Comparison of ENCODE assay signal across 21 cellular contexts in the genomic region with DNA sequence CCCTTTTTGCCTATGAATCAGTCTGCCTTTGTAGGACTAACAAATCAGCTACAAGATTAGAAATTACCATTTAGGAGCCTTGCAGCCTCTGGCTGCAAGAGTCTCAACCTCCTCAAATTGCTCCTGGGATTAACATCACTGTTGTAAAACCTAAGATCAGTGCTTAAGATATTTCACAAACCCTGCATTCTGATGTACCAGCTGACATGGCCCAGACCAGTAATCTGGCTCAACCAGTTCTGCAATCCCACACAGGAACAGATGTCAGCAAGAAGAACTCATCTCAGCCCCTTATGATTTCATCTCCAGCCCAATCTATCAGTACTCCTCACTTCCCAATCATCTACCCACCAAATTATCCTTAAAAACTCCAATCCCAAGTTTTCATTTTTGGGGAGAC. TPM values are rescaled to one million over a fixed set of nuclear protein-coding genes. Genes with fewer than 3 reads are reported as not detected.
"Had no signal": no experiment of that assay in that cellular context is flagged by ENCODE, and none has a peak within 500 bp of the region (broad histone marks: within the 10 kb centered on the region; RNA-seq: fewer than 3 reads in every experiment).

No MANE protein-coding gene starts in this region.

- H3K4me1 Mint-ChIP-seq: activated CD8-positive, alpha-beta memory T cell treated with anti-CD3 and anti-CD28 coated beads, Interleukin-2, amount 10 ng/mL, durations not matched to agents 7 days and 5 days; activated naive CD4-positive, alpha-beta T cell treated with anti-CD3 and anti-CD28 coated beads, Interleukin-2, amount 50 U/mL, for 24 hours; central memory CD8-positive, alpha-beta T cell; naive thymus-derived CD4-positive, alpha-beta T cell; stimulated activated effector memory CD8-positive, alpha-beta T cell treated with anti-CD3 and anti-CD28 coated beads, Interleukin-12 subunit alpha, Interleukin-12 subunit beta, amount 100 ng/mL, for 72 hours; T-cell had no signal

- H3K27ac ChIP-seq: coronary artery, gastroesophageal sphincter, heart right ventricle, ovary, sigmoid colon, thoracic aorta had no signal

- ATAC-seq: activated CD8-positive, alpha-beta memory T cell treated with anti-CD3 and anti-CD28 coated beads, Interleukin-2, amount 10 ng/mL, durations not matched to agents 7 days and 5 days; gastroesophageal sphincter; heart right ventricle; left colon; mucosa of descending colon; naive thymus-derived CD4-positive, alpha-beta T cell; stimulated activated effector memory CD8-positive, alpha-beta T cell treated with anti-CD3 and anti-CD28 coated beads, Interleukin-12 subunit alpha, Interleukin-12 subunit beta, amount 100 ng/mL, for 72 hours; T-cell had no signal

- H3K4me3 ChIP-seq: coronary artery, gastroesophageal sphincter, heart right ventricle, lung, mucosa of descending colon, ovary, sigmoid colon, thoracic aorta had no signal

- H3K36me3 Mint-ChIP-seq: activated CD8-positive, alpha-beta memory T cell treated with anti-CD3 and anti-CD28 coated beads, Interleukin-2, amount 10 ng/mL, durations not matched to agents 7 days and 5 days; activated naive CD4-positive, alpha-beta T cell treated with anti-CD3 and anti-CD28 coated beads, Interleukin-2, amount 50 U/mL, for 24 hours; stimulated activated effector memory CD8-positive, alpha-beta T cell treated with anti-CD3 and anti-CD28 coated beads, Interleukin-12 subunit alpha, Interleukin-12 subunit beta, amount 100 ng/mL, for 72 hours; T-cell had no signal

- DNase-seq: activated CD4-positive, alpha-beta T cell treated with anti-CD3 and anti-CD28 coated beads for 1 hour; activated CD4-positive, alpha-beta T cell treated with anti-CD3 and anti-CD28 coated beads, Interleukin-2, amount 50 U/mL, for 48 hours; activated CD8-positive, alpha-beta memory T cell treated with anti-CD3 and anti-CD28 coated beads, Interleukin-2, amount 10 ng/mL, durations not matched to agents 7 days and 5 days; activated effector memory CD4-positive, alpha-beta T cell treated with Interleukin-2 at 50 U/mL for 16 hours; activated T-cell treated with anti-CD3 and anti-CD28 coated beads, Interleukin-2, amount 50 U/mL, for 24 hours; amniotic stem cell; heart right ventricle; left colon; mucosa of descending colon; naive thymus-derived CD4-positive, alpha-beta T cell; ovary; sigmoid colon; T-cell; T-helper 9 cell had no signal

- H3K27me3 ChIP-seq: gastroesophageal sphincter, heart right ventricle, ovary, sigmoid colon had no signal

- H3K4me3 Mint-ChIP-seq: activated CD8-positive, alpha-beta memory T cell treated with anti-CD3 and anti-CD28 coated beads, Interleukin-2, amount 10 ng/mL, durations not matched to agents 7 days and 5 days; activated naive CD4-positive, alpha-beta T cell treated with anti-CD3 and anti-CD28 coated beads, Interleukin-2, amount 50 U/mL, for 24 hours; activated T-cell treated with anti-CD3 and anti-CD28 coated beads, Interleukin-2, amount 50 U/mL, for 24 hours; central memory CD8-positive, alpha-beta T cell; naive thymus-derived CD4-positive, alpha-beta T cell; stimulated activated effector memory CD8-positive, alpha-beta T cell treated with anti-CD3 and anti-CD28 coated beads, Interleukin-12 subunit alpha, Interleukin-12 subunit beta, amount 100 ng/mL, for 72 hours; T-cell had no signal

- H3K9me3 ChIP-seq: gastroesophageal sphincter, heart right ventricle, mucosa of descending colon, ovary, sigmoid colon, thoracic aorta had no signal

- H3K9me3 Mint-ChIP-seq: activated naive CD4-positive, alpha-beta T cell treated with anti-CD3 and anti-CD28 coated beads, Interleukin-2, amount 50 U/mL, for 24 hours; activated T-cell treated with anti-CD3 and anti-CD28 coated beads, Interleukin-2, amount 50 U/mL, for 24 hours; stimulated activated effector memory CD8-positive, alpha-beta T cell treated with anti-CD3 and anti-CD28 coated beads, Interleukin-12 subunit alpha, Interleukin-12 subunit beta, amount 100 ng/mL, for 72 hours; T-cell had no signal

- H3K4me1 ChIP-seq: gastroesophageal sphincter, heart right ventricle, sigmoid colon had no signal

- H3K27ac Mint-ChIP-seq: activated CD8-positive, alpha-beta memory T cell treated with anti-CD3 and anti-CD28 coated beads, Interleukin-2, amount 10 ng/mL, durations not matched to agents 7 days and 5 days; activated naive CD4-positive, alpha-beta T cell treated with anti-CD3 and anti-CD28 coated beads, Interleukin-2, amount 50 U/mL, for 24 hours; activated T-cell treated with anti-CD3 and anti-CD28 coated beads, Interleukin-2, amount 50 U/mL, for 24 hours; naive thymus-derived CD4-positive, alpha-beta T cell; stimulated activated effector memory CD8-positive, alpha-beta T cell treated with anti-CD3 and anti-CD28 coated beads, Interleukin-12 subunit alpha, Interleukin-12 subunit beta, amount 100 ng/mL, for 72 hours; T-cell had no signal

- H3K36me3 ChIP-seq: gastroesophageal sphincter, heart right ventricle, ovary, sigmoid colon, thoracic aorta had no signal

RNA-seq across cellular contexts. Expression of gene AADAT, which starts 32.5 kb away (rescaled TPM):
- total RNA-seq: activated CD8-positive, alpha-beta memory T cell treated with anti-CD3 and anti-CD28 coated beads, Interleukin-2, amount 10 ng/mL, durations not matched to agents 7 days and 5 days; naive thymus-derived CD4-positive, alpha-beta T cell; T-cell had no signal
- polyA plus RNA-seq: naive thymus-derived CD4-positive, alpha-beta T cell had no signal
